ENCODE assay signal across 8 cellular contexts in genomic region chr13:97855570-97855970, GRCh38.
A peak's percentile ranks its signal among the peaks of the same experiment; 100 is the strongest.
DNase-seq lines count a peak whose midpoint lies in the region; ATAC-seq and TF ChIP-seq lines count a peak whose summit lies in the region.

No MANE protein-coding gene starts in this region.

- H3K4me3 ChIP-seq in Caco-2 (ENCODE audit: low read depth, low read length) (no peak overlapping the region), SK-N-MC (peak overlapping the region; percentile 38), epithelial cell of esophagus (ENCODE audit: low read length) (no peak overlapping the region), mucosa of descending colon (no peak overlapping the region)

- POLR2A ChIA-PET in Caco-2 (lab: Charles Lee): no interaction called here

- TF ChIP-seq CTCF in Caco-2 (IDR thresholded peaks at IDR 0.05; ENCODE audit: insufficient read depth in 1 of 2, low read depth in 1 of 2, low read length in 1 of 2, severe bottlenecking in 1 of 2, unreplicated experiment in 1 of 2) (peak; percentile 81 to 88), epithelial cell of esophagus (IDR thresholded peaks at IDR 0.05; ENCODE audit: insufficient read depth, low read depth, low read length, missing control alignments) (peak; percentile 91), mucosa of descending colon (IDR thresholded peaks at IDR 0.05) (peak; percentile 59)

- DNase-seq in Caco-2 (peak; percentile 50 to 66), NCI-H1048 (lab: John Stamatoyannopoulos, UW) (peak; percentile 44), SK-N-MC (ENCODE audit: low read depth, low spot score) (peak; percentile 93), epithelial cell of esophagus (ENCODE audit: low read depth) (peak; percentile 77), mucosa of descending colon (peak in 1 of 3 donors; percentile 50)

- peak overlapping the region; percentile 52 for H3K9ac ChIP-seq in SK-N-MC (ENCODE audit: insufficient read length)

- intact Hi-C loops in Caco-2 (cut with micrococcal nuclease; ENCODE audit: unreplicated experiment) (loop anchor here (1.0 to 5.0 kb wide), 7 partner anchors 56 to 987 kb away; partner anchors contain the start of gene FARP1), mucosa of descending colon (cut with DNase I, micrococcal nuclease) (no loop called here)

- no peak overlapping the region for H3K27ac Mint-ChIP-seq in Caco-2 (ENCODE audit: unreplicated experiment)

- H3K9me3 ChIP-seq in Caco-2: no peaks in the 10 kb centered on the region
- no peaks in the 10 kb centered on the region for H3K9me3 ChIP-seq in SK-N-MC (ENCODE audit: low read depth, low read length)
- H3K9me3 ChIP-seq in mucosa of descending colon: no peaks in the 10 kb centered on the region

- peaks cover 3% of the 10 kb centered on the region for H3K27me3 Mint-ChIP-seq in Caco-2 (ENCODE audit: insufficient read depth, unreplicated experiment)

- BruUV-seq in Caco-2 (replicated peaks; lab: Mats Ljungman, UMichigan): no TSS peak

- H3K36me3 Mint-ChIP-seq in Caco-2 (ENCODE audit: insufficient read depth, unreplicated experiment): no peaks in the 10 kb centered on the region

- no peaks in the 10 kb centered on the region for H3K36me3 ChIP-seq in Caco-2 (ENCODE audit: control insufficient read depth, insufficient read depth, low read length)
- H3K36me3 ChIP-seq in SK-N-MC (ENCODE audit: insufficient read depth, low read length): no peaks in the 10 kb centered on the region
- H3K36me3 ChIP-seq in mucosa of descending colon (ENCODE audit: low read depth): no peaks in the 10 kb centered on the region

- H3K4me1 Mint-ChIP-seq in Caco-2 (ENCODE audit: low read depth, unreplicated experiment): no peaks in the 10 kb centered on the region

- H3K9me3 Mint-ChIP-seq in Caco-2 (ENCODE audit: unreplicated experiment): peaks cover 12% of the 10 kb centered on the region

- CTCF ChIA-PET in Caco-2 (lab: Charles Lee): interaction anchor here (0.6 to 1.1 kb wide), 3 partner anchors 15 to 92 kb away, joined by 3 to 6 read pairs (median 5); no protein-coding TSS in a partner anchor

- H3K4me1 ChIP-seq in Caco-2 (0 out of 2 replicates have a peak, but pooled peaks cover 3% of the 10 kb centered on the region), mucosa of descending colon (ENCODE audit: low read depth) (no peaks in the 10 kb centered on the region)

- H3K4me3 Mint-ChIP-seq in Caco-2 (ENCODE audit: unreplicated experiment): no peak overlapping the region

- peak overlapping the region; percentile 95 for H3K27ac ChIP-seq in SK-N-MC

- peak; percentile 64 for ATAC-seq in GM19035 (IDR thresholded peaks at IDR 0.05; ENCODE audit: unreplicated experiment)
- peak; percentile 84 for ATAC-seq in mucosa of descending colon
- ATAC-seq in HG03159 (IDR thresholded peaks at IDR 0.05; ENCODE audit: unreplicated experiment): no peak
- no peak for ATAC-seq in activated CD4-positive, CD25-positive, alpha-beta regulatory T cell treated with anti-CD3 and anti-CD28 coated beads, Interleukin-2, amount 50 U/mL, for 24 hours

- no peaks in the 10 kb centered on the region for H3K27me3 ChIP-seq in Caco-2 (replicated peaks; ENCODE audit: control insufficient read depth, insufficient read depth, low read length)

Comparison
In these comparisons a context has a peak if more than half of its experiments do, and no peak if none do; other contexts are left out.
1. ATAC-seq: peak in GM19035 (single experiment) and mucosa of descending colon (single experiment); none in HG03159 (single experiment) and activated CD4-positive, CD25-positive, alpha-beta regulatory T cell treated with anti-CD3 and anti-CD28 coated beads, Interleukin-2, amount 50 U/mL, for 24 hours (0 of 2).
2. Peak in every context shown above with its lines, with median percentiles within 50 percentile points of each other: CTCF ChIP-seq.